ENCODE assay signal across 11 cellular contexts in genomic region chr6:105981002-105981887, GRCh38.
DNase-seq lines count a peak whose midpoint lies in the region; ATAC-seq and TF ChIP-seq lines count a peak whose summit lies in the region.
"Had no signal": no experiment of that assay in that cellular context is flagged by ENCODE, and none has a peak within 500 bp of the region (broad histone marks: within the 10 kb centered on the region; RNA-seq: fewer than 3 reads in every experiment).

No MANE protein-coding gene starts in this region.

- TF ChIP-seq CTCF in upper lobe of right lung (IDR thresholded peaks at IDR 0.05), result no peak

- peak overlapping the region; percentile 37 for H3K4me3 ChIP-seq in mononuclear cell (ENCODE audit: low read length)
- peak overlapping the region; percentile 43 for H3K4me3 ChIP-seq in upper lobe of right lung
- H3K4me3 ChIP-seq: SK-N-MC had no signal

- H3K36me3 ChIP-seq in upper lobe of right lung, result no peaks in the 10 kb centered on the region
- H3K36me3 ChIP-seq: pancreas had no signal

- ATAC-seq in upper lobe of right lung (peak; percentile 38), HG02970 (IDR thresholded peaks at IDR 0.05; ENCODE audit: low FRiP score, unreplicated experiment) (no peak)

- H3K4me1 ChIP-seq in mononuclear cell (ENCODE audit: insufficient read depth, low read length) (peaks cover 22% of the 10 kb centered on the region), upper lobe of right lung (peaks cover 15% of the 10 kb centered on the region)

- H3K9me3 ChIP-seq in mononuclear cell (ENCODE audit: low read depth, low read length) (no peaks in the 10 kb centered on the region), upper lobe of right lung (no peaks in the 10 kb centered on the region)
- H3K9me3 ChIP-seq: pancreas had no signal

- no peak overlapping the region for H3K27ac ChIP-seq in upper lobe of right lung
- H3K27ac ChIP-seq: C4-2B, pancreas, SK-N-MC had no signal

- peak; percentile 16 for DNase-seq in stimulated activated naive CD4-positive, alpha-beta T cell treated with Interleukin-2 at 50 U/mL for 16 hours (lab: John Stamatoyannopoulos, UW)
- DNase-seq in stimulated activated naive CD4-positive, alpha-beta T cell (lab: John Stamatoyannopoulos, UW), result no peak
- peak; percentile 56 for DNase-seq in astrocyte of the hippocampus (ENCODE audit: low read depth, low spot score)
- no peak for DNase-seq in upper lobe of right lung
- DNase-seq in AML-193 (lab: John Stamatoyannopoulos, UW), result no peak
- DNase-seq in HuH-7 (ENCODE audit: low spot score), result no peak

- H3K27me3 ChIP-seq in mononuclear cell (ENCODE audit: insufficient read depth, low read length) (peaks cover 61% of the 10 kb centered on the region), upper lobe of right lung (peaks cover 53% of the 10 kb centered on the region)

- intact Hi-C loops in upper lobe of right lung (cut with DNase I), result no loop called here

Comparison
In these comparisons a context has a peak if more than half of its experiments do, and no peak if none do; other contexts are left out.
1. DNase-seq: peak in stimulated activated naive CD4-positive, alpha-beta T cell treated with Interleukin-2 at 50 U/mL for 16 hours (single experiment) and astrocyte of the hippocampus (single experiment); none in stimulated activated naive CD4-positive, alpha-beta T cell (0 of 6), upper lobe of right lung (single experiment), AML-193 (0 of 2) and HuH-7 (single experiment).